In genomic region chr1:226308723-226309397, GRCh38 we compare ENCODE assay signal across 8 cellular contexts. TPM values are rescaled to one million over a fixed set of nuclear protein-coding genes. Genes with fewer than 3 reads are reported as not detected.
DNase-seq lines count a peak whose midpoint lies in the region; ATAC-seq and TF ChIP-seq lines count a peak whose summit lies in the region.

TSS of gene LIN9 (minus strand) at chr1:226309164. CDS start at chr1:226309139, 25 bp downstream.

- peak; percentile 74 for ATAC-seq in GM21423 (IDR thresholded peaks at IDR 0.05; ENCODE audit: unreplicated experiment)

- TF ChIP-seq CTCF in OCI-LY1 (IDR thresholded peaks at IDR 0.05; ENCODE audit: low read length) (no peak), epithelial cell of esophagus (IDR thresholded peaks at IDR 0.05; ENCODE audit: insufficient read depth, low read depth, low read length, missing control alignments) (no peak)

- H3K4me3 ChIP-seq in HUES6 (ENCODE audit: low read depth, low read length) (peak within 1 kb of the TSS; percentile 96), OCI-LY1 (ENCODE audit: low read depth, low read length, poor library complexity, severe bottlenecking) (peak within 1 kb of the TSS; percentile 99), epithelial cell of esophagus (ENCODE audit: low read length) (peak within 1 kb of the TSS; percentile 92), mononuclear cell (ENCODE audit: low read length) (peak within 1 kb of the TSS; percentile 96)

- peak within 1 kb of the TSS; percentile 74 for H2AFZ ChIP-seq in OCI-LY1 (ENCODE audit: low read length)

- DNase-seq in D341Med (ENCODE audit: low spot score) (peak; percentile 97), epithelial cell of esophagus (ENCODE audit: low read depth) (peak; percentile 94)
- peak; percentile 94 for DNase-seq in activated CD8-positive, alpha-beta memory T cell treated with anti-CD3 and anti-CD28 coated beads, Interleukin-2, amount 50 U/mL, for 4 hours
- peak; percentile 84 for DNase-seq in stimulated activated CD8-positive, alpha-beta memory T cell treated with anti-CD3 and anti-CD28 coated beads, Interleukin-2, amount 100 ng/mL, for 1 hour (ENCODE audit: low read depth in 2 of 2)

- peak within 1 kb of the TSS; percentile 96 for H3K4me2 ChIP-seq in OCI-LY1 (ENCODE audit: low read length)

- H3K27me3 ChIP-seq in HUES6 (ENCODE audit: control insufficient read depth, insufficient read depth, low read length): peaks cover 16% of the 10 kb centered on the region; the same call in 1 of the 2 replicates
- no peaks in the 10 kb centered on the region; the same call in 1 of the 2 replicates for H3K27me3 ChIP-seq in OCI-LY1 (ENCODE audit: insufficient read depth, low read length)
- no peaks in the 10 kb centered on the region for H3K27me3 ChIP-seq in mononuclear cell (ENCODE audit: insufficient read depth, low read length)

- H3K4me1 ChIP-seq in HUES6 (ENCODE audit: control insufficient read depth, insufficient read depth, low read length) (peaks cover 32% of the 10 kb centered on the region), OCI-LY1 (ENCODE audit: insufficient read depth, low read length, severe bottlenecking) (peaks cover 56% of the 10 kb centered on the region), mononuclear cell (ENCODE audit: insufficient read depth, low read length) (peaks cover 20% of the 10 kb centered on the region)

- H4K20me1 ChIP-seq in OCI-LY1 (ENCODE audit: insufficient read depth, low read length): no peaks in the 10 kb centered on the region

- no peaks in the 10 kb centered on the region for H3K9me2 ChIP-seq in OCI-LY1 (ENCODE audit: low read depth, low read length)

- no peaks in the 10 kb centered on the region for H3F3A ChIP-seq in OCI-LY1 (ENCODE audit: insufficient read depth, low read length)

- H3K27ac ChIP-seq in HUES6 (ENCODE audit: low read depth, low read length) (peak within 1 kb of the TSS; percentile 96), OCI-LY1 (ENCODE audit: low read depth, low read length, poor library complexity, severe bottlenecking) (peak within 1 kb of the TSS; percentile 50)

- peaks cover 50% of the 10 kb centered on the region for H3K79me2 ChIP-seq in OCI-LY1 (ENCODE audit: insufficient read depth, low read length)

- H3K9ac ChIP-seq in HUES6 (ENCODE audit: low read length) (peak within 1 kb of the TSS; percentile 94), OCI-LY1 (ENCODE audit: low read length) (peak within 1 kb of the TSS; percentile 100)

- H3K9me3 ChIP-seq in HUES6 (ENCODE audit: control insufficient read depth, insufficient read depth, low read depth, low read length) (no peaks in the 10 kb centered on the region), OCI-LY1 (ENCODE audit: low read length) (no peaks in the 10 kb centered on the region), mononuclear cell (ENCODE audit: low read depth, low read length) (no peaks in the 10 kb centered on the region)

- H3K36me3 ChIP-seq in HUES6 (ENCODE audit: control insufficient read depth, insufficient read depth, low read length) (no peaks in the 10 kb centered on the region), OCI-LY1 (ENCODE audit: insufficient read depth, low read length) (no peaks in the 10 kb centered on the region; the same call in 1 of the 2 replicates)

RNA-seq across cellular contexts. Expression of gene LIN9, which starts in this region (rescaled TPM):
- total RNA-seq in mononuclear cell: 2.4 TPM

Comparison
In these comparisons a context has a peak if more than half of its experiments do, and no peak if none do; other contexts are left out.
1. Peak in every context shown above with its lines: DNase-seq, ATAC-seq, H3K4me3 ChIP-seq and H3K27ac ChIP-seq.